ENCODE assay signal across 9 cellular contexts in the genomic region with DNA sequence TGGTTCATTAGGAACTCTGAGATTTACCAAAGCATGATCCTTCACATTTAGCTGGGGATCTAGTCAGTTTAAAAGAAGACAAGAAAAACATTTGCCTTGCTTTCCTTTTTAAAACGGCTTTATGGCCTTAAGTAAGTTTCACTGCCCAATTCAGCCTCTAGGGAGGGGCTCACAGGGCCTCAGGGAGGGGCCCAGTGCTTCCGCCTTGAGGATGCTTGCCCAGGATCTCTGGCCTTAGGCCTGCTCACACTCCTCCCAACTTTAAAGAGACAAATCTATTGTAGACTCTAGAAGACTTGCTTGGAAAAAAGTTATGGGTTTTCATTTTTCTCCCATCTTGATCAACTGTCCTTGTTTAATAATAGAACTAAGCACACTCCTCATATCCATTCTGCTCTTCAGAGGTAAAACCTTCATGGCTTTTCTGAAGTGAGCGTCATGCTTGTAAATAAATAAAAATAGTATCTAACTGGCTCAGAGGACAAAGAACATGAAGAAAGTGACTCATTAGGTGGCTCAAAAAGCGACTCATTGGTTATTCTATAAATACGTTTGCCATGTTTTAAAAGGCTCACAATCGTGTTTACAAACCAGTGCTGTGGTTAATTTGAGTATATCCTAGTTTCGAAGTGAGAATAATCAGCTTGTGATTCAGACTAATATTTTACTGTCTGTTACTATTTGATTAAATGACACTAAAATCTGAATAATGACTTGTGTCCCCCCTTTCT. TPM values are rescaled to one million over a fixed set of nuclear protein-coding genes. Genes with fewer than 3 reads are reported as not detected.
A peak's percentile ranks its signal among the peaks of the same experiment; 100 is the strongest.
DNase-seq lines count a peak whose midpoint lies in the region; ATAC-seq, FAIRE-seq and TF ChIP-seq lines count a peak whose summit lies in the region.
"Had no signal": no experiment of that assay in that cellular context is flagged by ENCODE, and none has a peak within 500 bp of the region (broad histone marks: within the 10 kb centered on the region; RNA-seq: fewer than 3 reads in every experiment).

No MANE protein-coding gene starts in this region.

- no peaks in the 10 kb centered on the region for H3K9me3 Mint-ChIP-seq in activated naive CD8-positive, alpha-beta T cell treated with anti-CD3 and anti-CD28 coated beads, Interleukin-2, amount 50 U/mL, for 24 hours
- H3K9me3 Mint-ChIP-seq in neural crest cell = no peaks in the 10 kb centered on the region

- DNase-seq in activated naive CD8-positive, alpha-beta T cell treated with anti-CD3 and anti-CD28 coated beads, Interleukin-2, amount 50 U/mL, for 24 hours = no peak
- DNase-seq in neural crest cell (ENCODE audit: low read depth, low spot score) = no peak
- no peak for DNase-seq in D721Med (ENCODE audit: insufficient read length, low spot score)
- no peak for DNase-seq in nucleus accumbens (lab: John Stamatoyannopoulos, UW)
- DNase-seq in putamen (ENCODE audit: low spot score) = no peak
- DNase-seq in left lobe of liver (ENCODE audit: low spot score) = no peak

- no peak overlapping the region for H3K4me3 Mint-ChIP-seq in activated naive CD8-positive, alpha-beta T cell treated with anti-CD3 and anti-CD28 coated beads, Interleukin-2, amount 50 U/mL, for 24 hours
- H3K4me3 Mint-ChIP-seq in neural crest cell = no peak overlapping the region

- H3K4me1 Mint-ChIP-seq in activated naive CD8-positive, alpha-beta T cell treated with anti-CD3 and anti-CD28 coated beads, Interleukin-2, amount 50 U/mL, for 24 hours = peaks cover 2% of the 10 kb centered on the region
- no peaks in the 10 kb centered on the region for H3K4me1 Mint-ChIP-seq in neural crest cell

- ATAC-seq in GM18498 (IDR thresholded peaks at IDR 0.05; ENCODE audit: unreplicated experiment) (peak; percentile 67), HG02588 (IDR thresholded peaks at IDR 0.05; ENCODE audit: unreplicated experiment) (peak; percentile 46), left lobe of liver (no peak)
- no peak for ATAC-seq in activated naive CD8-positive, alpha-beta T cell treated with anti-CD3 and anti-CD28 coated beads, Interleukin-2, amount 50 U/mL, for 24 hours
- ATAC-seq: K562 had no signal

- H3K27me3 Mint-ChIP-seq in activated naive CD8-positive, alpha-beta T cell treated with anti-CD3 and anti-CD28 coated beads, Interleukin-2, amount 50 U/mL, for 24 hours = no peaks in the 10 kb centered on the region
- no peaks in the 10 kb centered on the region for H3K27me3 Mint-ChIP-seq in neural crest cell (ENCODE audit: low read depth)

- no peak for FAIRE-seq in D721Med (lab: Jason Lieb, UNC)
- FAIRE-seq: K562 had no signal

- TF ChIP-seq CTCF in neural crest cell (conservative IDR thresholded peaks at IDR 0.05) (no peak), D721Med (IDR thresholded peaks at IDR 0.05; ENCODE audit: insufficient read depth, missing control alignments) (no peak)

- H3K27ac Mint-ChIP-seq in activated naive CD8-positive, alpha-beta T cell treated with anti-CD3 and anti-CD28 coated beads, Interleukin-2, amount 50 U/mL, for 24 hours = peak overlapping the region; percentile 71
- peak overlapping the region; percentile 40 for H3K27ac Mint-ChIP-seq in neural crest cell (ENCODE audit: unreplicated experiment)

- peaks cover 18% of the 10 kb centered on the region for H3K36me3 Mint-ChIP-seq in activated naive CD8-positive, alpha-beta T cell treated with anti-CD3 and anti-CD28 coated beads, Interleukin-2, amount 50 U/mL, for 24 hours (ENCODE audit: low read depth)
- H3K36me3 Mint-ChIP-seq in neural crest cell (ENCODE audit: low read depth) = peaks cover 7% of the 10 kb centered on the region

RNA-seq across cellular contexts. Expression of a gene that starts 13.7 kb away (rescaled TPM):
- total RNA-seq in neural crest cell (63.5 and 71.4 TPM in 2 replicates), left lobe of liver (35.9 TPM)

Comparison
In these comparisons a context has a peak if more than half of its experiments do, and no peak if none do; other contexts are left out.
1. ATAC-seq: peak in GM18498 (single experiment) and HG02588 (single experiment); none in activated naive CD8-positive, alpha-beta T cell treated with anti-CD3 and anti-CD28 coated beads, Interleukin-2, amount 50 U/mL, for 24 hours (single experiment) and left lobe of liver (single experiment).